In the genomic region with DNA sequence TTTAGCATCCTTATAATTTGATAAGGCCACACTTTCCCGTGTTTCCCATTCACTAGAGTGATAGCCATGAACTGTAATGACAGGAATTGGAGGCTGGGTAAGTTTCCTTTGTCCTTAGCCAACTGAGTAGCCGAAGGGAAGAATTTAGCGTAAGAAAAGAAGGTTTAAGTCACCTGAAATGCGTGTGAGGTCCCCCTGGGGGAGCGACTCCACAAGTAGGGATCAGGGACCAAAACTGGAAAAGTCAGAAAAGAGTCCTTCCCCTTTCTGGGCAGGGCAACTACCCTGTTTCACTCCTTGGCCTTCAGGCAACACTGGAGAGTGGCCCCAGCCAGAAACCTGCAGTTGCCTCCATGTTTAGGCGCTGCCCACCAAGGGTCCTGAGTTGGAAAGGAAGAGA, we compare ENCODE assay signal across 21 cellular contexts.
DNase-seq lines count a peak whose midpoint lies in the region; ATAC-seq and TF ChIP-seq lines count a peak whose summit lies in the region.
"Had no signal": no experiment of that assay in that cellular context is flagged by ENCODE, and none has a peak within 500 bp of the region (broad histone marks: within the 10 kb centered on the region; RNA-seq: fewer than 3 reads in every experiment).

No MANE protein-coding gene starts in this region.

- H3K4me2 ChIP-seq in GM23338 (no peak overlapping the region), neural progenitor cell (no peak overlapping the region)
- H3K4me2 ChIP-seq: BLaER1, KMS-11 had no signal

- H3K9me2 ChIP-seq in GM23338 (ENCODE audit: insufficient read depth), result no peaks in the 10 kb centered on the region

- no peak for TF ChIP-seq CTCF in GM23338 (conservative IDR thresholded peaks at IDR 0.05; ENCODE audit: low read depth in 2 of 2)
- TF ChIP-seq CTCF in neural progenitor cell (IDR thresholded peaks at IDR 0.05), result no peak

- 60 to 88% methylated on average over 6 of the region's 6 CpGs for WGBS in esophagus, 2 donors

- H3K79me2 ChIP-seq in GM23338 (replicated peaks; ENCODE audit: insufficient read depth) (no peaks in the 10 kb centered on the region), neural progenitor cell (ENCODE audit: low read depth) (no peaks in the 10 kb centered on the region)

- H3K9me3 Mint-ChIP-seq in GM23338, result peaks cover 14% of the 10 kb centered on the region; the same call in 2 of the 3 replicates
- no peaks in the 10 kb centered on the region for H3K9me3 Mint-ChIP-seq in neural progenitor cell
- H3K9me3 Mint-ChIP-seq: HFFc6 had no signal

- peaks cover 22% of the 10 kb centered on the region for H3K9me3 ChIP-seq in NT2/D1 (ENCODE audit: insufficient read depth, low read length)
- no peaks in the 10 kb centered on the region for H3K9me3 ChIP-seq in esophagus (ENCODE audit: control insufficient read depth in 2 of 2, insufficient read depth in 1 of 2, low read depth in 1 of 2, low read length in 1 of 2)
- peaks cover 16% of the 10 kb centered on the region for H3K9me3 ChIP-seq in neural progenitor cell (ENCODE audit: low read depth)

- no peak overlapping the region for H2AFZ ChIP-seq in GM23338
- peak overlapping the region; percentile 82 for H2AFZ ChIP-seq in neural progenitor cell (replicated peaks)

- H3K4me3 ChIP-seq in GM23338 (no peak overlapping the region), NT2/D1 (ENCODE audit: insufficient read length, low read depth) (no peak overlapping the region), esophagus (ENCODE audit: low read depth in 1 of 2, low read length in 2 of 2) (no peak overlapping the region), neural progenitor cell (no peak overlapping the region)
- H3K4me3 ChIP-seq: BLaER1 had no signal

- peaks cover 6% of the 10 kb centered on the region; the same call in 2 of the 3 replicates for H3K4me1 Mint-ChIP-seq in GM23338
- H3K4me1 Mint-ChIP-seq in neural progenitor cell, result no peaks in the 10 kb centered on the region
- H3K4me1 Mint-ChIP-seq: CD4-positive, CD25-positive, alpha-beta regulatory T cell; IgD-negative memory B cell had no signal

- DNase-seq in GM23338 (ENCODE audit: low spot score) (peak; percentile 61), NT2/D1 (ENCODE audit: low read depth, low spot score) (peak; percentile 57), neural progenitor cell (ENCODE audit: low spot score) (no peak), COR-L47 (lab: John Stamatoyannopoulos, UW) (no peak)
- DNase-seq: CD4-positive, CD25-positive, alpha-beta regulatory T cell; HFFc6; MM.1S; NCI-H1417; NCI-H1694; NCI-H2029 treated with DMSO at 0.1 percent for 48 hours; NCI-H2227 treated with DMSO at 0.1 percent for 48 hours; NCI-H526 treated with DMSO at 0.1 percent for 48 hours; SHP77 treated with DMSO at 0.1 percent for 48 hours had no signal

- H4K20me1 ChIP-seq in GM23338 (replicated peaks; ENCODE audit: insufficient read depth), result no peaks in the 10 kb centered on the region
- H4K20me1 ChIP-seq in neural progenitor cell (ENCODE audit: low read depth), result no peaks in the 10 kb centered on the region
- H4K20me1 ChIP-seq: BLaER1 had no signal

- H3K27me3 Mint-ChIP-seq in GM23338 (ENCODE audit: insufficient read depth, low read depth, poor library complexity) (no peaks in the 10 kb centered on the region), neural progenitor cell (ENCODE audit: insufficient read depth, low read depth) (no peaks in the 10 kb centered on the region)

- ATAC-seq in GM23338, result peak; percentile 73
- ATAC-seq in GM19455 (IDR thresholded peaks at IDR 0.05; ENCODE audit: unreplicated experiment), result no peak
- ATAC-seq in HG02884 (IDR thresholded peaks at IDR 0.05; ENCODE audit: unreplicated experiment), result no peak
- ATAC-seq in GM21576 (IDR thresholded peaks at IDR 0.05; ENCODE audit: unreplicated experiment), result no peak
- ATAC-seq: Panc1 had no signal

- no peaks in the 10 kb centered on the region for H3F3A ChIP-seq in GM23338 (replicated peaks; ENCODE audit: low read depth)
- no peaks in the 10 kb centered on the region for H3F3A ChIP-seq in neural progenitor cell (ENCODE audit: low read depth)

- H3K36me3 Mint-ChIP-seq in GM23338 (ENCODE audit: low read depth) (peaks cover 15% of the 10 kb centered on the region; the same call in 2 of the 3 replicates), neural progenitor cell (no peaks in the 10 kb centered on the region)
- H3K36me3 Mint-ChIP-seq: CD4-positive, CD25-positive, alpha-beta regulatory T cell; IgD-negative memory B cell had no signal

- H3K4me1 ChIP-seq in GM23338 (ENCODE audit: insufficient read depth) (0 out of 2 replicates have a peak, but pooled peaks cover 4% of the 10 kb centered on the region), NT2/D1 (ENCODE audit: insufficient read depth, insufficient read length) (no peaks in the 10 kb centered on the region), esophagus (ENCODE audit: control insufficient read depth in 2 of 2, insufficient read depth in 2 of 2, low read length in 1 of 2) (no peaks in the 10 kb centered on the region), neural progenitor cell (no peaks in the 10 kb centered on the region)
- H3K4me1 ChIP-seq: BLaER1 had no signal

- H3K27me3 ChIP-seq in GM23338 (ENCODE audit: insufficient read depth) (no peaks in the 10 kb centered on the region), NT2/D1 (ENCODE audit: insufficient read depth, insufficient read length) (no peaks in the 10 kb centered on the region), esophagus (ENCODE audit: control insufficient read depth in 1 of 2, insufficient read depth in 2 of 2, low read length in 2 of 2) (peaks cover 0 to 5% of the 10 kb centered on the region in 2 donors), neural progenitor cell (no peaks in the 10 kb centered on the region)

- H3K9ac ChIP-seq in NT2/D1 (ENCODE audit: insufficient read length, low read depth) (no peak overlapping the region), neural progenitor cell (no peak overlapping the region)
- H3K9ac ChIP-seq: BLaER1, KMS-11 had no signal

- no peak overlapping the region for H3K4me3 Mint-ChIP-seq in GM23338
- H3K4me3 Mint-ChIP-seq in neural progenitor cell, result no peak overlapping the region
- H3K4me3 Mint-ChIP-seq: CD4-positive, CD25-positive, alpha-beta regulatory T cell; HFFc6 had no signal

- H3K27ac Mint-ChIP-seq in GM23338 (peak overlapping the region; percentile 92), neural progenitor cell (no peak overlapping the region)
- H3K27ac Mint-ChIP-seq: CD4-positive, CD25-positive, alpha-beta regulatory T cell; HFFc6; IgD-negative memory B cell had no signal

- H3K36me3 ChIP-seq in GM23338 (ENCODE audit: insufficient read depth) (no peaks in the 10 kb centered on the region), NT2/D1 (ENCODE audit: insufficient read depth, insufficient read length, low read length) (no peaks in the 10 kb centered on the region), esophagus (ENCODE audit: control insufficient read depth in 2 of 2, insufficient read depth in 2 of 2, low read length in 1 of 2) (no peaks in the 10 kb centered on the region), neural progenitor cell (peaks cover 9% of the 10 kb centered on the region)
- H3K36me3 ChIP-seq: BLaER1 had no signal

- H3K27ac ChIP-seq in GM23338 (ENCODE audit: low read depth) (peak overlapping the region; percentile 93), esophagus (ENCODE audit: low read depth in 2 of 2, low read length in 1 of 2) (peak overlapping the region; percentile 18 to 25), neural progenitor cell (no peak overlapping the region)
- H3K27ac ChIP-seq: BLaER1, KMS-11 had no signal

TF ChIP-seq in GM23338, 12 proteins besides CTCF, POLR2A, EP300 and RAD21:
- TF ChIP-seq EZH2 (IDR thresholded peaks at IDR 0.05; ENCODE audit: low read depth, unreplicated experiment) (no peak), ZNF114 (CRISPR knock-in tag; IDR thresholded peaks at IDR 0.05) (no peak), CREB1 (CRISPR knock-in tag; IDR thresholded peaks at IDR 0.05; ENCODE audit: low read depth) (no peak), EZH2phosphoT487 (IDR thresholded peaks at IDR 0.05; ENCODE audit: unreplicated experiment) (no peak), POLR2AphosphoS5 (IDR thresholded peaks at IDR 0.05; ENCODE audit: low read depth) (no peak), NANOG (IDR thresholded peaks at IDR 0.05; ENCODE audit: borderline replicate concordance) (0 out of 2 replicates have a peak, but pooled peaks have one; percentile 9)
- TF ChIP-seq, protein P1, sequence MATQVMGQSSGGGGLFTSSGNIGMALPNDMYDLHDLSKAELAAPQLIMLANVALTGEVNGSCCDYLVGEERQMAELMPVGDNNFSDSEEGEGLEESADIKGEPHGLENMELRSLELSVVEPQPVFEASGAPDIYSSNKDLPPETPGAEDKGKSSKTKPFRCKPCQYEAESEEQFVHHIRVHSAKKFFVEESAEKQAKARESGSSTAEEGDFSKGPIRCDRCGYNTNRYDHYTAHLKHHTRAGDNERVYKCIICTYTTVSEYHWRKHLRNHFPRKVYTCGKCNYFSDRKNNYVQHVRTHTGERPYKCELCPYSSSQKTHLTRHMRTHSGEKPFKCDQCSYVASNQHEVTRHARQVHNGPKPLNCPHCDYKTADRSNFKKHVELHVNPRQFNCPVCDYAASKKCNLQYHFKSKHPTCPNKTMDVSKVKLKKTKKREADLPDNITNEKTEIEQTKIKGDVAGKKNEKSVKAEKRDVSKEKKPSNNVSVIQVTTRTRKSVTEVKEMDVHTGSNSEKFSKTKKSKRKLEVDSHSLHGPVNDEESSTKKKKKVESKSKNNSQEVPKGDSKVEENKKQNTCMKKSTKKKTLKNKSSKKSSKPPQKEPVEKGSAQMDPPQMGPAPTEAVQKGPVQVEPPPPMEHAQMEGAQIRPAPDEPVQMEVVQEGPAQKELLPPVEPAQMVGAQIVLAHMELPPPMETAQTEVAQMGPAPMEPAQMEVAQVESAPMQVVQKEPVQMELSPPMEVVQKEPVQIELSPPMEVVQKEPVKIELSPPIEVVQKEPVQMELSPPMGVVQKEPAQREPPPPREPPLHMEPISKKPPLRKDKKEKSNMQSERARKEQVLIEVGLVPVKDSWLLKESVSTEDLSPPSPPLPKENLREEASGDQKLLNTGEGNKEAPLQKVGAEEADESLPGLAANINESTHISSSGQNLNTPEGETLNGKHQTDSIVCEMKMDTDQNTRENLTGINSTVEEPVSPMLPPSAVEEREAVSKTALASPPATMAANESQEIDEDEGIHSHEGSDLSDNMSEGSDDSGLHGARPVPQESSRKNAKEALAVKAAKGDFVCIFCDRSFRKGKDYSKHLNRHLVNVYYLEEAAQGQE (IDR thresholded peaks at IDR 0.05; ENCODE audit: unreplicated experiment), result no peak
- TF ChIP-seq, protein P2, sequence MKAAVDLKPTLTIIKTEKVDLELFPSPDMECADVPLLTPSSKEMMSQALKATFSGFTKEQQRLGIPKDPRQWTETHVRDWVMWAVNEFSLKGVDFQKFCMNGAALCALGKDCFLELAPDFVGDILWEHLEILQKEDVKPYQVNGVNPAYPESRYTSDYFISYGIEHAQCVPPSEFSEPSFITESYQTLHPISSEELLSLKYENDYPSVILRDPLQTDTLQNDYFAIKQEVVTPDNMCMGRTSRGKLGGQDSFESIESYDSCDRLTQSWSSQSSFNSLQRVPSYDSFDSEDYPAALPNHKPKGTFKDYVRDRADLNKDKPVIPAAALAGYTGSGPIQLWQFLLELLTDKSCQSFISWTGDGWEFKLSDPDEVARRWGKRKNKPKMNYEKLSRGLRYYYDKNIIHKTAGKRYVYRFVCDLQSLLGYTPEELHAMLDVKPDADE (IDR thresholded peaks at IDR 0.05), result no peak

Comparison
In these comparisons a context has a peak if more than half of its experiments do, and no peak if none do; other contexts are left out.
1. DNase-seq: peak in GM23338 (single experiment) and NT2/D1 (single experiment); none in neural progenitor cell (single experiment) and COR-L47 (single experiment).